20 cellular contexts compared by ENCODE assay signal in genomic region chr14:23539867-23540469, GRCh38. TPM values are rescaled to one million over a fixed set of nuclear protein-coding genes. Genes with fewer than 3 reads are reported as not detected.
DNase-seq lines count a peak whose midpoint lies in the region; ATAC-seq and TF ChIP-seq lines count a peak whose summit lies in the region.
"Had no signal": no experiment of that assay in that cellular context is flagged by ENCODE, and none has a peak within 500 bp of the region (broad histone marks: within the 10 kb centered on the region; RNA-seq: fewer than 3 reads in every experiment).

No MANE protein-coding gene starts in this region.

- ATAC-seq in WTC11 (no peak), esophagus mucosa (no peak)

- H3K56ac ChIP-seq in H9 (ENCODE audit: insufficient read length, low read depth, low read length): no peak overlapping the region

- H2BK120ac ChIP-seq in H9 (ENCODE audit: low read depth, low read length, poor library complexity, severe bottlenecking): no peak overlapping the region

- H3T11ph ChIP-seq in H9 (ENCODE audit: low read length): no peak overlapping the region

- no peak overlapping the region for H2BK20ac ChIP-seq in H9 (ENCODE audit: low read depth, low read length, poor library complexity, severe bottlenecking)

- H3K4me3 ChIP-seq in iPS-18a (ENCODE audit: low read length) (no peak overlapping the region), HAP-1 (no peak overlapping the region), esophagus squamous epithelium (no peak overlapping the region)
- H3K4me3 ChIP-seq: Peyer's patch, upper lobe of left lung had no signal

- H3K4me2 ChIP-seq in H9 (ENCODE audit: insufficient read depth, insufficient read length, low read length): peak overlapping the region; percentile 89

- TF ChIP-seq CTCF in 22Rv1 (IDR thresholded peaks at IDR 0.05): peak; percentile 52
- no peak for TF ChIP-seq CTCF in H9 (conservative IDR thresholded peaks at IDR 0.05)
- no peak for TF ChIP-seq CTCF in WTC11 (IDR thresholded peaks at IDR 0.05)
- TF ChIP-seq CTCF in esophagus squamous epithelium (IDR thresholded peaks at IDR 0.05): no peak

- H3K4ac ChIP-seq in H9 (ENCODE audit: low read depth, low read length): no peak overlapping the region

- no peaks in the 10 kb centered on the region; a peak in 1 of 5 replicates for H3K9me3 Mint-ChIP-seq in H9
- no peaks in the 10 kb centered on the region for H3K9me3 Mint-ChIP-seq in WTC11
- H3K9me3 Mint-ChIP-seq: activated naive CD4-positive, alpha-beta T cell treated with anti-CD3 and anti-CD28 coated beads, Interleukin-2, amount 10 ng/mL, durations not matched to agents 7 days and 5 days had no signal

- intact Hi-C loops in esophagus squamous epithelium (cut with DNase I): no loop called here

- H3K23ac ChIP-seq in H9 (ENCODE audit: insufficient read length, low read depth, low read length): no peak overlapping the region

- no peak overlapping the region for H3K18ac ChIP-seq in H9 (ENCODE audit: insufficient read length, low read depth, low read length)

- H3K36me3 ChIP-seq in iPS-18a (ENCODE audit: control insufficient read depth, low read depth, low read length) (peaks cover 6% of the 10 kb centered on the region), HAP-1 (replicated peaks) (no peaks in the 10 kb centered on the region), esophagus squamous epithelium (no peaks in the 10 kb centered on the region)
- H3K36me3 ChIP-seq: Peyer's patch had no signal

- H3K27me3 ChIP-seq in H9 (ENCODE audit: insufficient read depth, low read length) (no peaks in the 10 kb centered on the region), iPS-18a (ENCODE audit: control insufficient read depth, insufficient read depth, low read length) (no peaks in the 10 kb centered on the region), HAP-1 (ENCODE audit: low read depth) (no peaks in the 10 kb centered on the region), esophagus squamous epithelium (no peaks in the 10 kb centered on the region)
- H3K27me3 ChIP-seq: foreskin keratinocyte, Peyer's patch, upper lobe of left lung had no signal

- H2BK12ac ChIP-seq in H9 (ENCODE audit: insufficient read length, low read depth, low read length): no peak overlapping the region

- no CpG with 5 or more reads among the region's 7 CpGs for WGBS in H9 (ENCODE audit: extremely low coverage, insufficient read length, low lambda C conversion rate)
- 66 to 78% methylated on average over 6 to 7 of the region's 7 CpGs for WGBS in esophagus squamous epithelium, 2 donors

- peaks cover 20 to 31% (median 22%) of the 10 kb centered on the region in 3 experiments; a peak in 6 of 7 replicates for H3K36me3 Mint-ChIP-seq in H9 (ENCODE audit: insufficient read depth in 1 of 3, low read depth in 3 of 3)
- H3K36me3 Mint-ChIP-seq in WTC11: peaks cover 19% of the 10 kb centered on the region
- H3K36me3 Mint-ChIP-seq: activated naive CD4-positive, alpha-beta T cell treated with anti-CD3 and anti-CD28 coated beads, Interleukin-2, amount 10 ng/mL, durations not matched to agents 7 days and 5 days had no signal

- no peak overlapping the region for H4K91ac ChIP-seq in H9 (ENCODE audit: insufficient read length, low read depth, low read length)

- CTCF ChIA-PET in WTC11 (lab: Charles Lee): interaction anchor here (1.0 to 7.8 kb wide), 12 partner anchors 9 to 62 kb away, joined by 3 to 181 read pairs (median 12); no protein-coding TSS in a partner anchor

- peaks cover 19% of the 10 kb centered on the region for H3K23me2 ChIP-seq in H9 (ENCODE audit: insufficient read length, low read depth, low read length, poor library complexity, severe bottlenecking)

- H3K4me3 Mint-ChIP-seq in H9 (peak overlapping the region in 1 of 2 experiments; percentile 89; a peak in 2 of 5 replicates), WTC11 (peak overlapping the region; percentile 83)
- H3K4me3 Mint-ChIP-seq: activated naive CD4-positive, alpha-beta T cell treated with anti-CD3 and anti-CD28 coated beads, Interleukin-2, amount 10 ng/mL, durations not matched to agents 7 days and 5 days had no signal

- H2BK5ac ChIP-seq in H9 (ENCODE audit: insufficient read length, low read length): no peak overlapping the region

- DNase-seq in H9: no peak
- no peak for DNase-seq in WTC11 (ENCODE audit: low spot score)
- DNase-seq in HAP-1 (ENCODE audit: low spot score in 2 of 2): no peak
- no peak for DNase-seq in NCI-H1930 (lab: John Stamatoyannopoulos, UW)
- DNase-seq in esophagus squamous epithelium (lab: John Stamatoyannopoulos, UW): no peak
- DNase-seq: activated CD4-positive, alpha-beta T cell treated with anti-CD3 and anti-CD28 coated beads, Interleukin-2, amount 50 U/mL, for 1 hour; effector CD8-positive, alpha-beta T cell; foreskin keratinocyte; left colon; occipital lobe; Peyer's patch; SIG-M5; stimulated activated CD8-positive, alpha-beta memory T cell treated with anti-CD3 and anti-CD28 coated beads, Interleukin-4, amount 100 ng/mL, for 48 hours; upper lobe of left lung had no signal

- no peaks in the 10 kb centered on the region for H3K79me1 ChIP-seq in H9 (ENCODE audit: insufficient read depth, low read depth, low read length, poor library complexity, severe bottlenecking)

- H3K4me1 ChIP-seq in H9 (ENCODE audit: insufficient read depth, low read length) (peaks cover 26% of the 10 kb centered on the region; the same call in 1 of the 2 replicates), iPS-18a (ENCODE audit: control insufficient read depth, low read depth, low read length) (peaks cover 36% of the 10 kb centered on the region), HAP-1 (peaks cover 6% of the 10 kb centered on the region), esophagus squamous epithelium (peaks cover 0 to 5% (median 0%) of the 10 kb centered on the region in 3 donors)
- H3K4me1 ChIP-seq: foreskin keratinocyte, Peyer's patch had no signal

- H2AFZ ChIP-seq in H9 (ENCODE audit: low read length): no peak overlapping the region

- H3K27ac ChIP-seq in 22Rv1 (no peak overlapping the region), H9 (ENCODE audit: insufficient read length, low read depth, low read length) (no peak overlapping the region), iPS-18a (ENCODE audit: low read length) (peak overlapping the region; percentile 95), esophagus squamous epithelium (no peak overlapping the region)
- H3K27ac ChIP-seq: foreskin keratinocyte, Peyer's patch, upper lobe of left lung had no signal

- H3K4me1 Mint-ChIP-seq in H9 (peaks cover 57 to 58% of the 10 kb centered on the region in 2 experiments), WTC11 (peaks cover 57% of the 10 kb centered on the region)
- H3K4me1 Mint-ChIP-seq: activated naive CD4-positive, alpha-beta T cell treated with anti-CD3 and anti-CD28 coated beads, Interleukin-2, amount 10 ng/mL, durations not matched to agents 7 days and 5 days had no signal

- no peak for TF ChIP-seq POLR2A in esophagus squamous epithelium (IDR thresholded peaks at IDR 0.05)

- H3K79me2 ChIP-seq in H9 (ENCODE audit: insufficient read depth, low read length): no peaks in the 10 kb centered on the region; the same call in 1 of the 2 replicates

- no peak overlapping the region for H3K14ac ChIP-seq in H9 (ENCODE audit: insufficient read depth, low read length)

- H4K8ac ChIP-seq in H9 (replicated peaks; ENCODE audit: insufficient read length, low read depth, low read length): no peak overlapping the region

- H3K27me3 Mint-ChIP-seq in H9 (ENCODE audit: low read depth) (no peaks in the 10 kb centered on the region), WTC11 (ENCODE audit: low read depth) (no peaks in the 10 kb centered on the region)

- no peaks in the 10 kb centered on the region for H4K20me1 ChIP-seq in H9 (ENCODE audit: control insufficient read depth, insufficient read depth, insufficient read length)

- H4K5ac ChIP-seq in H9 (ENCODE audit: insufficient read length, low read depth, low read length): no peak overlapping the region

- no peak overlapping the region for H3K9ac ChIP-seq in H9 (ENCODE audit: extremely low read depth, insufficient read length, low read length)
- no peak overlapping the region for H3K9ac ChIP-seq in iPS-18a (ENCODE audit: low read length)

- no peaks in the 10 kb centered on the region for H3K9me3 ChIP-seq in H9 (ENCODE audit: control insufficient read depth, low read depth, low read length)
- H3K9me3 ChIP-seq in iPS-18a (ENCODE audit: control insufficient read depth, low read depth, low read length): no peaks in the 10 kb centered on the region
- H3K9me3 ChIP-seq in HAP-1: no peaks in the 10 kb centered on the region
- no peaks in the 10 kb centered on the region for H3K9me3 ChIP-seq in esophagus squamous epithelium
- H3K9me3 ChIP-seq: Peyer's patch, upper lobe of left lung had no signal

- H2BK15ac ChIP-seq in H9 (ENCODE audit: low read depth, low read length): no peak overlapping the region

- POLR2A ChIA-PET in WTC11 (lab: Charles Lee): interaction anchor here (0.6 to 5.5 kb wide), 7 partner anchors 9 to 219 kb away, joined by 3 to 102 read pairs (median 49); partner anchors contain the start of genes PABPN1, THTPA and ZFHX2

- H2AK5ac ChIP-seq in H9 (ENCODE audit: insufficient read length, low read length): no peak overlapping the region

- H3K27ac Mint-ChIP-seq in H9 (peak overlapping the region; percentile 94 to 99 (median 96)), WTC11 (peak overlapping the region; percentile 100)
- H3K27ac Mint-ChIP-seq: activated naive CD4-positive, alpha-beta T cell treated with anti-CD3 and anti-CD28 coated beads, Interleukin-2, amount 10 ng/mL, durations not matched to agents 7 days and 5 days had no signal

- in situ Hi-C loops in HAP-1 (cut with MboI; ENCODE audit: low sequenced_read_pairs): no loop called here

TF ChIP-seq in WTC11, 78 proteins besides CTCF, POLR2A, EP300 and RAD21:
- TF ChIP-seq ZNF416 (CRISPR knock-in tag; IDR thresholded peaks at IDR 0.05) (no peak), NFE2L1 (CRISPR knock-in tag; IDR thresholded peaks at IDR 0.05) (0 out of 2 replicates have a peak, but pooled peaks have one; percentile 6), GABPB1 (CRISPR knock-in tag; IDR thresholded peaks at IDR 0.05) (0 out of 2 replicates have a peak, but pooled peaks have one; percentile 7)
TF ChIP-seq in WTC11: peak in this region for 2.

RNA-seq across cellular contexts. Expression of gene ZFHX2, which starts 11.6 kb away (rescaled TPM):
- total RNA-seq in H9 (2021) (19.2 and 19.4 TPM in 2 replicates), WTC11 (2021) (16.4 to 26.2 TPM (median 25.7 TPM) in 3 replicates), esophagus mucosa (0.44 TPM), esophagus squamous epithelium (under 1 TPM; under 0.01 to 0.42 (median 0.20) TPM)
- total RNA-seq: skeletal muscle tissue had no signal

RNA-seq across cellular contexts. Expression of gene THTPA, which starts 16.1 kb away (rescaled TPM):
- 13.4 and 15.6 TPM in 2 replicates for total RNA-seq in H9 (2021)
- 20.0 to 26.2 TPM (median 25.4 TPM) in 3 replicates for total RNA-seq in WTC11 (2021)
- 7.6 TPM for total RNA-seq in esophagus mucosa
- 10 to 100 TPM in 3 of 4 donors, 1 to 10 TPM in 1; 8.1 to 15.1 (median 13.8) TPM for total RNA-seq in esophagus squamous epithelium

RNA-seq across cellular contexts. Expression of gene AP1G2, which starts 27.6 kb away (rescaled TPM):
- total RNA-seq in H9 (2021) (107 and 121 TPM in 2 replicates), WTC11 (2021) (108 to 122 TPM (median 115 TPM) in 3 replicates), esophagus mucosa (81.3 TPM), esophagus squamous epithelium (100 to 1,000 TPM in 1 of 4 donors, 10 to 100 TPM in 3; 58.0 to 116 (median 68.6) TPM)

RNA-seq across cellular contexts. Expression of gene JPH4, which starts 38.6 kb away (rescaled TPM):
- total RNA-seq in H9 (2021): 6.7 and 6.8 TPM in 2 replicates
- total RNA-seq in WTC11 (2021): 50.1 to 62.0 TPM (median 60.0 TPM) in 3 replicates
- total RNA-seq in esophagus mucosa: 0.04 TPM
- total RNA-seq in esophagus squamous epithelium: 1 to 10 TPM in 1 of 4 donors, under 1 TPM in 1, not detected in 2; 0.21 to 2.7 TPM
- total RNA-seq: A673, foreskin keratinocyte had no signal

Comparison
In these comparisons a context has a peak if more than half of its experiments do, and no peak if none do; other contexts are left out.
1. RNA of gene ZFHX2, which starts 11.6 kb away (total RNA-seq): 19.2 to 19.4 TPM in H9 and 16.4 to 26.2 TPM in WTC11; 0.44 TPM in esophagus mucosa (single experiment) and under 0.01 to 0.42 TPM in esophagus squamous epithelium; every median in the first group is over 10 times any median in the second.